In genomic region chr3:69051796-69052566, GRCh38 we compare ENCODE assay signal across 1 cellular context.
A peak's percentile ranks its signal among the peaks of the same experiment; 100 is the strongest.
TF ChIP-seq lines count a peak whose summit lies in the region.

Gene TMF1 (minus strand): TSS chr3:69052333. CDS start chr3:69052086, 247 bp downstream.

TF ChIP-seq in GM23338, 12 proteins besides CTCF, POLR2A, EP300 and RAD21 (continued from another document):
- TF ChIP-seq EZH2 (IDR thresholded peaks at IDR 0.05; ENCODE audit: low read depth, unreplicated experiment) (no peak), STAT1 (IDR thresholded peaks at IDR 0.05; ENCODE audit: unreplicated experiment) (no peak), ZNF331 (CRISPR knock-in tag; IDR thresholded peaks at IDR 0.05; ENCODE audit: low read depth) (no peak), POLR2AphosphoS5 (IDR thresholded peaks at IDR 0.05; ENCODE audit: low read depth) (peak; percentile 75), EZH2phosphoT487 (IDR thresholded peaks at IDR 0.05; ENCODE audit: unreplicated experiment) (no peak), CREB1 (CRISPR knock-in tag; IDR thresholded peaks at IDR 0.05; ENCODE audit: low read depth) (peak; percentile 94), REST (IDR thresholded peaks at IDR 0.05; ENCODE audit: unreplicated experiment) (no peak), ETS1 (IDR thresholded peaks at IDR 0.05) (no peak), ZNF114 (CRISPR knock-in tag; IDR thresholded peaks at IDR 0.05) (no peak)
